In the genomic region with DNA sequence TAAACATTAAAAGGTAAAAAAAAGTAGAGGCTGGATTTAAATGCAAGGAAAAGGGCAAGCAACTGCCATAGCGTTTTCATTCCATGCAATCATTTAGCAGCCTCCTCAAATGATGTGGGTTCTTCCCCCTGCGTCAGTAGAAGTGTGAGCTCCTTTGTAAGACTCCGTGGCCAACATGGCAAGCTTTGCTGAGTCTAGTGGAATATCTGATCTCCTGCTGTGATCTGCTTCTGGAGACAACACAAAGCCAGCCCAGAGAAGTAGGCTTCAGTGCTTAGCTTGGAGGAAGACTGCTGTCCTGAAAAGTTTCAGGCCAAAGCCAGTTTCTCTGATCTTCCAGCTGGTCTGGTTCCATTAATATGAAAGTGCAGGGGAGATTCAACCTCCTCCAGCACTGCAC, we compare ENCODE assay signal across 29 cellular contexts.
"Had no signal": no experiment of that assay in that cellular context is flagged by ENCODE, and none has a peak within 500 bp of the region (broad histone marks: within the 10 kb centered on the region; RNA-seq: fewer than 3 reads in every experiment).

No MANE protein-coding gene starts in this region.

- H3K27ac Mint-ChIP-seq: activated CD4-positive, alpha-beta T cell treated with anti-CD3 and anti-CD28 coated beads, Interleukin-2, amount 10 ng/mL, durations not matched to agents 24 days and 14 days; activated CD8-positive, alpha-beta T cell treated with anti-CD3 and anti-CD28 coated beads for 36 hours; activated naive CD4-positive, alpha-beta T cell treated with anti-CD3 and anti-CD28 coated beads, Interleukin-2, amount 50 U/mL, for 24 hours; activated T-cell treated with anti-CD3 and anti-CD28 coated beads, Interleukin-2, amount 50 U/mL, for 72 hours; activated T-helper 17 cell treated with anti-CD3 and anti-CD28 coated beads, Interleukin-2, amount 50 U/mL, for 72 hours had no signal

- H3K27ac ChIP-seq: adrenal gland, KMS-11, Peyer's patch, SJSA1, WERI-Rb-1 had no signal

- H3K4me3 Mint-ChIP-seq: activated CD4-positive, alpha-beta T cell treated with anti-CD3 and anti-CD28 coated beads, Interleukin-2, amount 10 ng/mL, durations not matched to agents 24 days and 14 days; activated CD8-positive, alpha-beta T cell treated with anti-CD3 and anti-CD28 coated beads for 36 hours; activated naive CD4-positive, alpha-beta T cell treated with anti-CD3 and anti-CD28 coated beads, Interleukin-2, amount 50 U/mL, for 24 hours; activated T-cell treated with anti-CD3 and anti-CD28 coated beads, Interleukin-2, amount 50 U/mL, for 72 hours; activated T-helper 17 cell treated with anti-CD3 and anti-CD28 coated beads, Interleukin-2, amount 50 U/mL, for 72 hours; brain had no signal

- H3K9me3 Mint-ChIP-seq: activated CD4-positive, alpha-beta T cell treated with anti-CD3 and anti-CD28 coated beads, Interleukin-2, amount 10 ng/mL, durations not matched to agents 24 days and 14 days; activated CD8-positive, alpha-beta T cell treated with anti-CD3 and anti-CD28 coated beads for 36 hours; activated naive CD4-positive, alpha-beta T cell treated with anti-CD3 and anti-CD28 coated beads, Interleukin-2, amount 50 U/mL, for 24 hours; activated T-helper 17 cell treated with anti-CD3 and anti-CD28 coated beads, Interleukin-2, amount 50 U/mL, for 72 hours had no signal

- H3K27me3 ChIP-seq: adrenal gland, Peyer's patch, SJSA1 had no signal

- ATAC-seq: activated CD8-positive, alpha-beta T cell treated with anti-CD3 and anti-CD28 coated beads for 36 hours; activated T-cell treated with anti-CD3 and anti-CD28 coated beads, Interleukin-2, amount 50 U/mL, for 72 hours; activated T-helper 17 cell treated with anti-CD3 and anti-CD28 coated beads, Interleukin-2, amount 50 U/mL, for 72 hours; PC-3 had no signal

- H3K4me1 Mint-ChIP-seq: activated naive CD4-positive, alpha-beta T cell treated with anti-CD3 and anti-CD28 coated beads, Interleukin-2, amount 50 U/mL, for 24 hours; activated T-helper 17 cell treated with anti-CD3 and anti-CD28 coated beads, Interleukin-2, amount 50 U/mL, for 72 hours had no signal

- H3K36me3 Mint-ChIP-seq: activated naive CD4-positive, alpha-beta T cell treated with anti-CD3 and anti-CD28 coated beads, Interleukin-2, amount 50 U/mL, for 24 hours had no signal

- H3K4me3 ChIP-seq: adrenal gland, Peyer's patch, SJSA1 had no signal

- H3K27me3 Mint-ChIP-seq: activated CD4-positive, alpha-beta T cell treated with anti-CD3 and anti-CD28 coated beads, Interleukin-2, amount 10 ng/mL, durations not matched to agents 24 days and 14 days; activated CD8-positive, alpha-beta T cell treated with anti-CD3 and anti-CD28 coated beads for 36 hours; activated naive CD4-positive, alpha-beta T cell treated with anti-CD3 and anti-CD28 coated beads, Interleukin-2, amount 50 U/mL, for 24 hours; activated T-helper 17 cell treated with anti-CD3 and anti-CD28 coated beads, Interleukin-2, amount 50 U/mL, for 72 hours had no signal

- DNase-seq: activated CD4-positive, alpha-beta T cell treated with anti-CD3 and anti-CD28 coated beads, Interleukin-2, amount 10 ng/mL, durations not matched to agents 24 days and 14 days; activated CD4-positive, alpha-beta T cell treated with anti-CD3 and anti-CD28 coated beads, Interleukin-2, amount 50 U/mL, for 4 hours; activated CD8-positive, alpha-beta T cell treated with anti-CD3 and anti-CD28 coated beads for 36 hours; activated effector memory CD4-positive, alpha-beta T cell treated with anti-CD3 and anti-CD28 coated beads, Interleukin-2, amount 50 U/mL, for 16 hours; activated naive CD4-positive, alpha-beta T cell; activated T-cell treated with anti-CD3 and anti-CD28 coated beads, Interleukin-2, amount 50 U/mL, for 1 hour; activated T-cell treated with anti-CD3 and anti-CD28 coated beads, Interleukin-2, amount 50 U/mL, for 72 hours; adrenal gland; cerebellar nuclear complex; NCI-H1092 treated with DMSO at 0.1 percent for 48 hours; NCI-H1417 treated with DMSO at 0.1 percent for 48 hours; NCI-H187 treated with DMSO at 0.1 percent for 48 hours; NCI-H2081; NCI-H226; NCI-H446 treated with DMSO at 0.1 percent for 48 hours; NCI-H524; NCI-H69; NCI-H82; PC-3; Peyer's patch; RPMI8226; SHP77 treated with DMSO at 0.1 percent for 48 hours; T1000; WERI-Rb-1 had no signal

- H3K36me3 ChIP-seq: adrenal gland, Peyer's patch, SJSA1, WERI-Rb-1 had no signal

- H3K9me3 ChIP-seq: adrenal gland, Peyer's patch, SJSA1 had no signal

- H3K4me1 ChIP-seq: adrenal gland, Peyer's patch, SJSA1 had no signal
